8 cellular contexts compared by ENCODE assay signal in the genomic region with DNA sequence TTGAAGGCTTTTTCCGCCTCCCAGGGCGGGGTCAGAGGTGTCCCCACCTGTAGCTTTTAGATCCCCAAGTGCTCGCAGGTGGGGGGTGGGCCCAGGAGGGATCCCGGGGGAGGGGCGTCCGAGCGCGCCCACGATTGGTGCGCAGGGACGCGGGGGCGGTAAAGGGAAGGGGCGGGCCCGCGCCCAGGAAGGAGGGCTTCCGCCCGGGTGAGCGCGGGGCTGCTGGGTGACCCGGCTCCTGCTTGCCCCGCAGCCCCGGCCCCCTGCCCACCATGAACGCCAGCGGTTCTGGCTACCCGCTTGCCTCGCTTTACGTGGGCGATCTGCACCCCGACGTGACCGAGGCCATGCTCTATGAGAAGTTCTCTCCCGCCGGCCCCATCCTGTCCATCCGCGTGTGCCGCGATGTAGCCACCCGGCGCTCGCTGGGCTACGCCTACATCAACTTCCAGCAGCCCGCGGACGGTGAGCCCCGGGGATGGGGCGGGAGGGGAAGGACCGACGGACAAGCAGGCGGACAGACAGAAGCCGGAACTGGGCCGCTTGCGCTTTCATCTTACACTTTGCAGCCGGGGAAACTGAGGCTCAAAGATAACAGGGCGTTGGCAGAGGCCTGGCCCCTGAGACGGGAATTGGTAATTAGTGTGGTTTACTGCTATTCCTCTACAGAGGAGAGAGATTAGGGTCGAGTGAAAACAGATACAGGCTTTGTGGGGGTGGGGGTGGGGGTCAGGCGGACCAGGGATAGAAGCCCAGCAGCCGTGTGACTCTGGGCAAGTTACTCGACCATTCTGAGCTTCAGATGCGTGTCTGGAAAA. TPM values are rescaled to one million over a fixed set of nuclear protein-coding genes. Genes with fewer than 3 reads are reported as not detected.
DNase-seq lines count a peak whose midpoint lies in the region; ATAC-seq lines count a peak whose summit lies in the region.

A gene (plus strand): TSS at position 189 of the 818 bp plus-strand sequence. CDS start 84 bp downstream, at position 273.

- H3K36me3 Mint-ChIP-seq in activated CD4-positive, alpha-beta memory T cell treated with anti-CD3 and anti-CD28 coated beads, Interleukin-2, amount 10 ng/mL, durations not matched to agents 7 days and 5 days (ENCODE audit: low read depth) = peaks cover 58% of the 10 kb centered on the region

- peak within 1 kb of the TSS; percentile 59 for H3K27ac Mint-ChIP-seq in activated CD4-positive, alpha-beta memory T cell treated with anti-CD3 and anti-CD28 coated beads, Interleukin-2, amount 10 ng/mL, durations not matched to agents 7 days and 5 days

- ATAC-seq in GM18907 (IDR thresholded peaks at IDR 0.05; ENCODE audit: unreplicated experiment) (peak; percentile 67), HG03159 (IDR thresholded peaks at IDR 0.05; ENCODE audit: unreplicated experiment) (peak; percentile 80)

- H3K4me3 Mint-ChIP-seq in activated CD4-positive, alpha-beta memory T cell treated with anti-CD3 and anti-CD28 coated beads, Interleukin-2, amount 10 ng/mL, durations not matched to agents 7 days and 5 days = peak within 1 kb of the TSS; percentile 85

- H3K27me3 ChIP-seq in ACC112 (ENCODE audit: insufficient read depth, low read length) = no peaks in the 10 kb centered on the region

- peaks cover 45% of the 10 kb centered on the region for H3K4me1 Mint-ChIP-seq in activated CD4-positive, alpha-beta memory T cell treated with anti-CD3 and anti-CD28 coated beads, Interleukin-2, amount 10 ng/mL, durations not matched to agents 7 days and 5 days

- POLR2A ChIA-PET in activated CD4-positive, alpha-beta memory T cell treated with anti-CD3 and anti-CD28 coated beads, Interleukin-2, amount 10 ng/mL, durations not matched to agents 7 days and 5 days (lab: Charles Lee) = interaction anchor here (0.6 to 3.7 kb wide), 13 partner anchors 9 to 86 kb away, joined by 3 to 19 read pairs (median 4); a partner anchor contains a TSS

- peak within 1 kb of the TSS; percentile 74 for H2AFZ ChIP-seq in ACC112 (ENCODE audit: low read length, unreplicated experiment)

- CTCF ChIA-PET in activated CD4-positive, alpha-beta memory T cell treated with anti-CD3 and anti-CD28 coated beads, Interleukin-2, amount 10 ng/mL, durations not matched to agents 7 days and 5 days (lab: Charles Lee) = interaction anchor here (0.6 to 1.4 kb wide), 7 partner anchors 8 to 385 kb away, joined by 3 to 6 read pairs (median 3); no protein-coding TSS in a partner anchor

- no peaks in the 10 kb centered on the region for H3K4me1 ChIP-seq in ACC112 (ENCODE audit: control insufficient read depth, insufficient read depth, low read length, unreplicated experiment)

- H3K4me3 ChIP-seq in ACC112 (ENCODE audit: low read depth, low read length) = peak within 1 kb of the TSS; percentile 79

- no peaks in the 10 kb centered on the region for H3K9me3 Mint-ChIP-seq in activated CD4-positive, alpha-beta memory T cell treated with anti-CD3 and anti-CD28 coated beads, Interleukin-2, amount 10 ng/mL, durations not matched to agents 7 days and 5 days

- peak; percentile 82 for DNase-seq in NCI-H748 (lab: John Stamatoyannopoulos, UW; ENCODE audit: unreplicated experiment)
- DNase-seq in activated CD4-positive, alpha-beta memory T cell treated with anti-CD3 and anti-CD28 coated beads, Interleukin-2, amount 10 ng/mL, durations not matched to agents 7 days and 5 days = peak; percentile 76
- DNase-seq in effector CD4-positive, alpha-beta T cell = peak; percentile 75
- peak; percentile 48 for DNase-seq in medulla oblongata (ENCODE audit: extremely low spot score)
- peak; percentile 58 for DNase-seq in stimulated activated CD8-positive, alpha-beta memory T cell treated with anti-CD3 and anti-CD28 coated beads, Interleukin-12 subunit alpha, Interleukin-12 subunit beta, amount 100 ng/mL, for 24 hours (ENCODE audit: extremely low read depth)

- no peaks in the 10 kb centered on the region for H3K27me3 Mint-ChIP-seq in activated CD4-positive, alpha-beta memory T cell treated with anti-CD3 and anti-CD28 coated beads, Interleukin-2, amount 10 ng/mL, durations not matched to agents 7 days and 5 days

- H3K79me2 ChIP-seq in ACC112 (ENCODE audit: control insufficient read depth, insufficient read depth, low read length, unreplicated experiment) = peaks cover 8% of the 10 kb centered on the region

- H3K27ac ChIP-seq in ACC112 (ENCODE audit: low read depth, low read length) = no peak within 1 kb of the TSS; the same call in 1 of the 2 replicates

- peaks cover 2% of the 10 kb centered on the region for H3K36me3 ChIP-seq in ACC112 (ENCODE audit: insufficient read depth, low read length)

RNA-seq across cellular contexts. Expression of the gene that starts here (rescaled TPM):
- total RNA-seq in activated CD4-positive, alpha-beta memory T cell treated with anti-CD3 and anti-CD28 coated beads, Interleukin-2, amount 10 ng/mL, durations not matched to agents 7 days and 5 days = 10 to 100 TPM; 57.9 to 58.9 TPM
